In the genomic region with DNA sequence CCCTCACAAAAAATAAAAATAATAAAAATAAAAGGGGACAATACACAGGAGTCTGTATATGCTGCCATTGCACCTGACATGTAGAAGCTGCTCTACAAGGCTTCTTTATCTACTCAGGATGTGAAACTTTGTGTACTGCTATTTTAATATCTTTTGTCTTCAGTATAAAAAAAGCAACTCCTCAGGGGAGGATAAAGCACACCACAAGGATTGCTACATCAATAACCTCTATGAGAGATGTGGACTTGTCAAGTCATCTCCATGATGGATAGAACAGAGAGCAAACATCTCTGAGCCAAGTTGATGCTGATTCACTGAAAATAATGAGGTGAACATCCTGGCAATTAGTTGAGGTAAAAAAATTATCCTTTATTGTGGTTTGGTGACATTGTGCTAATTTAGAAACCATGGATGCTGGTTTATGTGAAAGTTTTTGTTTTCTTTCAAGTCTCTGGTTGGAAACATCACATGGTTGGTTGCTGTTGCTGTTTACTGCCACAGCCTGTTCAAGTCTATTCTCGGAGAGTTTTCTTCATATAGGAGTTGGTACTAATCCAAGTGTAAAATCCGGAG, we compare ENCODE assay signal across 32 cellular contexts. TPM values are rescaled to one million over a fixed set of nuclear protein-coding genes. Genes with fewer than 3 reads are reported as not detected.
DNase-seq lines count a peak whose midpoint lies in the region; ATAC-seq and TF ChIP-seq lines count a peak whose summit lies in the region.
"Had no signal": no experiment of that assay in that cellular context is flagged by ENCODE, and none has a peak within 500 bp of the region (broad histone marks: within the 10 kb centered on the region; RNA-seq: fewer than 3 reads in every experiment).

No MANE protein-coding gene starts in this region.

- H3K4me3 Mint-ChIP-seq in GM23338, result no peak overlapping the region
- H3K4me3 Mint-ChIP-seq in activated CD4-positive, alpha-beta T cell treated with anti-CD3 and anti-CD28 coated beads for 36 hours, result no peak overlapping the region
- H3K4me3 Mint-ChIP-seq: activated CD4-positive, alpha-beta memory T cell treated with anti-CD3 and anti-CD28 coated beads, Interleukin-2, amount 10 ng/mL, durations not matched to agents 7 days and 5 days; activated naive CD4-positive, alpha-beta T cell treated with anti-CD3 and anti-CD28 coated beads for 36 hours; endodermal cell; T-helper 17 cell had no signal

- DNase-seq in GM23338 (ENCODE audit: low spot score) (no peak), NB4 (ENCODE audit: low read depth) (peak; percentile 12), amniotic epithelial cell (ENCODE audit: low read depth) (peak; percentile 36), renal cortical epithelial cell (ENCODE audit: low read depth) (peak; percentile 10), upper lobe of right lung (no peak), CD1c-positive myeloid dendritic cell (ENCODE audit: extremely low spot score) (no peak)
- DNase-seq in activated CD4-positive, alpha-beta T cell treated with anti-CD3 and anti-CD28 coated beads for 36 hours, result no peak
- DNase-seq: activated CD4-positive, alpha-beta memory T cell treated with anti-CD3 and anti-CD28 coated beads, Interleukin-2, amount 10 ng/mL, durations not matched to agents 7 days and 5 days; activated CD4-positive, CD25-positive, alpha-beta regulatory T cell treated with anti-CD3 and anti-CD28 coated beads, Interleukin-2, amount 50 U/mL, for 72 hours; activated CD8-positive, alpha-beta memory T cell treated with anti-CD3 and anti-CD28 coated beads, Interleukin-2, amount 50 U/mL, for 4 hours; activated naive CD4-positive, alpha-beta T cell treated with anti-CD3 and anti-CD28 coated beads for 36 hours; brain microvascular endothelial cell; cerebellar nuclear complex; dermis blood vessel endothelial cell; endodermal cell; head of caudate nucleus; kidney; NCI-H1092; NCI-H1694 treated with DMSO at 0.1 percent for 48 hours; NCI-H2171; NCI-H510A treated with DMSO at 0.1 percent for 48 hours; right lobe of liver; stimulated activated CD4-positive, alpha-beta T cell treated with anti-CD3 and anti-CD28 coated beads, Interleukin-12 subunit alpha, Interleukin-12 subunit beta, amount 100 ng/mL, for 4 hours; stimulated activated CD4-positive, alpha-beta T cell treated with anti-CD3 and anti-CD28 coated beads, Interleukin-4, amount 100 ng/mL, for 1 hour; stomach; T-helper 17 cell had no signal

- POLR2A ChIA-PET in activated CD4-positive, alpha-beta T cell treated with anti-CD3 and anti-CD28 coated beads for 36 hours (lab: Charles Lee), result no interaction called here

- H3K27ac ChIP-seq in GM23338 (ENCODE audit: low read depth) (no peak overlapping the region), upper lobe of right lung (no peak overlapping the region)
- H3K27ac ChIP-seq: brain microvascular endothelial cell, C4-2B, HL-60, right lobe of liver, stomach, thyroid gland had no signal

- H3K4me3 ChIP-seq in GM23338, result no peak overlapping the region
- H3K4me3 ChIP-seq in NB4 (ENCODE audit: low read depth, low read length), result no peak overlapping the region
- H3K4me3 ChIP-seq in upper lobe of right lung, result no peak overlapping the region
- H3K4me3 ChIP-seq: right lobe of liver, stomach, thyroid gland had no signal

- H3K79me2 ChIP-seq in GM23338 (replicated peaks; ENCODE audit: insufficient read depth), result peaks cover 11% of the 10 kb centered on the region

- intact Hi-C loops in activated CD4-positive, alpha-beta T cell treated with anti-CD3 and anti-CD28 coated beads for 36 hours (cut with DNase I, micrococcal nuclease), result no loop called here
- intact Hi-C loops in upper lobe of right lung (cut with DNase I), result no loop called here

- no peaks in the 10 kb centered on the region; the same call in 1 of the 2 replicates for H3F3A ChIP-seq in GM23338 (replicated peaks; ENCODE audit: low read depth)

- TF ChIP-seq POLR2A in NB4 (IDR thresholded peaks at IDR 0.05; ENCODE audit: extremely low read depth, insufficient read length), result no peak

- peaks cover 36% of the 10 kb centered on the region for H3K4me1 ChIP-seq in GM23338 (ENCODE audit: insufficient read depth)
- H3K4me1 ChIP-seq in upper lobe of right lung, result peaks cover 13% of the 10 kb centered on the region

- peak overlapping the region; percentile 49; the same call in 1 of the 2 replicates for H3K4me2 ChIP-seq in GM23338

- no peak overlapping the region for H2AFZ ChIP-seq in GM23338

- peaks cover 59% of the 10 kb centered on the region for H3K4me1 Mint-ChIP-seq in GM23338
- H3K4me1 Mint-ChIP-seq in activated CD4-positive, alpha-beta T cell treated with anti-CD3 and anti-CD28 coated beads for 36 hours, result peaks cover 8% of the 10 kb centered on the region

- H4K20me1 ChIP-seq in GM23338 (replicated peaks; ENCODE audit: insufficient read depth), result no peaks in the 10 kb centered on the region

- H3K9me2 ChIP-seq in GM23338 (ENCODE audit: insufficient read depth), result no peaks in the 10 kb centered on the region

- H3K9me3 ChIP-seq in upper lobe of right lung, result no peaks in the 10 kb centered on the region
- H3K9me3 ChIP-seq: right lobe of liver, stomach, thyroid gland had no signal

- H3K27me3 ChIP-seq in GM23338 (ENCODE audit: insufficient read depth) (peaks cover 20% of the 10 kb centered on the region), upper lobe of right lung (peaks cover 72% of the 10 kb centered on the region)
- H3K27me3 ChIP-seq: thyroid gland had no signal

- H3K36me3 ChIP-seq in GM23338 (ENCODE audit: insufficient read depth) (no peaks in the 10 kb centered on the region), upper lobe of right lung (no peaks in the 10 kb centered on the region)
- H3K36me3 ChIP-seq: brain microvascular endothelial cell, right lobe of liver, stomach, thyroid gland had no signal

- peaks cover 18% of the 10 kb centered on the region for H3K27me3 Mint-ChIP-seq in GM23338 (ENCODE audit: insufficient read depth, low read depth, poor library complexity)
- peaks cover 53% of the 10 kb centered on the region for H3K27me3 Mint-ChIP-seq in activated CD4-positive, alpha-beta T cell treated with anti-CD3 and anti-CD28 coated beads for 36 hours

- no peak overlapping the region for H3K27ac Mint-ChIP-seq in GM23338
- no peak overlapping the region for H3K27ac Mint-ChIP-seq in activated CD4-positive, alpha-beta T cell treated with anti-CD3 and anti-CD28 coated beads for 36 hours
- H3K27ac Mint-ChIP-seq: activated CD4-positive, alpha-beta memory T cell treated with anti-CD3 and anti-CD28 coated beads, Interleukin-2, amount 10 ng/mL, durations not matched to agents 7 days and 5 days; activated naive CD4-positive, alpha-beta T cell treated with anti-CD3 and anti-CD28 coated beads for 36 hours; endodermal cell; T-helper 17 cell had no signal

- ATAC-seq in GM23338, result no peak
- no peak for ATAC-seq in activated CD4-positive, alpha-beta T cell treated with anti-CD3 and anti-CD28 coated beads for 36 hours
- no peak for ATAC-seq in upper lobe of right lung
- ATAC-seq: right lobe of liver, SK-N-SH treated with all-trans-retinoic acid at 6 μM for 48 hours, T-helper 17 cell had no signal

- CTCF ChIA-PET in activated CD4-positive, alpha-beta T cell treated with anti-CD3 and anti-CD28 coated beads for 36 hours (lab: Charles Lee), result no interaction called here

- no peaks in the 10 kb centered on the region for H3K9me3 Mint-ChIP-seq in GM23338
- no peaks in the 10 kb centered on the region for H3K9me3 Mint-ChIP-seq in activated CD4-positive, alpha-beta T cell treated with anti-CD3 and anti-CD28 coated beads for 36 hours (ENCODE audit: low read depth)
- H3K9me3 Mint-ChIP-seq: activated CD4-positive, alpha-beta memory T cell treated with anti-CD3 and anti-CD28 coated beads, Interleukin-2, amount 10 ng/mL, durations not matched to agents 7 days and 5 days; activated naive CD4-positive, alpha-beta T cell treated with anti-CD3 and anti-CD28 coated beads for 36 hours; endodermal cell had no signal

- no peaks in the 10 kb centered on the region for H3K36me3 Mint-ChIP-seq in GM23338 (ENCODE audit: low read depth)
- no peaks in the 10 kb centered on the region for H3K36me3 Mint-ChIP-seq in activated CD4-positive, alpha-beta T cell treated with anti-CD3 and anti-CD28 coated beads for 36 hours (ENCODE audit: low read depth)

- no peak for TF ChIP-seq CTCF in GM23338 (conservative IDR thresholded peaks at IDR 0.05; ENCODE audit: low read depth in 2 of 2)
- no peak for TF ChIP-seq CTCF in NB4 (IDR thresholded peaks at IDR 0.05; ENCODE audit: low read depth, low read length)
- TF ChIP-seq CTCF in upper lobe of right lung (IDR thresholded peaks at IDR 0.05), result no peak

TF ChIP-seq in GM23338, 12 proteins besides CTCF, POLR2A, EP300 and RAD21 (continues in another document):
- no peak for TF ChIP-seq ZNF331 (CRISPR knock-in tag; IDR thresholded peaks at IDR 0.05; ENCODE audit: low read depth)
- no peak for TF ChIP-seq CREB1 (CRISPR knock-in tag; IDR thresholded peaks at IDR 0.05; ENCODE audit: low read depth)
- TF ChIP-seq JUNB (IDR thresholded peaks at IDR 0.05; ENCODE audit: unreplicated experiment), result no peak
- no peak for TF ChIP-seq ZNF114 (CRISPR knock-in tag; IDR thresholded peaks at IDR 0.05)
- no peak for TF ChIP-seq POLR2AphosphoS5 (IDR thresholded peaks at IDR 0.05; ENCODE audit: low read depth)
- no peak for TF ChIP-seq STAT1 (IDR thresholded peaks at IDR 0.05; ENCODE audit: unreplicated experiment)

RNA-seq across cellular contexts. Expression of gene HECW1, which starts 1.6 kb away (rescaled TPM):
- 19.2 and 21.8 TPM in 2 replicates for total RNA-seq in GM23338 (2014; rRNA removed; shearing (Covaris generic))
- 6.1 and 11.0 TPM in 2 replicates for polyA plus RNA-seq in GM23338 (2016; fragmentation: Nextera tagmentation; extraction: Ambion mirVana)
- total RNA-seq in renal cortical epithelial cell (1.7 and 3.1 TPM in 2 replicates), upper lobe of right lung (1.6 TPM)
- not detected for total RNA-seq in activated CD4-positive, alpha-beta T cell treated with anti-CD3 and anti-CD28 coated beads for 36 hours
- total RNA-seq: activated CD4-positive, alpha-beta memory T cell treated with anti-CD3 and anti-CD28 coated beads, Interleukin-2, amount 10 ng/mL, durations not matched to agents 7 days and 5 days; activated naive CD4-positive, alpha-beta T cell treated with anti-CD3 and anti-CD28 coated beads for 36 hours; dermis blood vessel endothelial cell; G401; T-helper 17 cell had no signal
- polyA plus RNA-seq: liver had no signal

Comparison
In these comparisons a context has a peak if more than half of its experiments do, and no peak if none do; other contexts are left out.
1. DNase-seq: peak in NB4 (single experiment), amniotic epithelial cell (single experiment) and renal cortical epithelial cell (single experiment); none in GM23338 (single experiment), activated CD4-positive, alpha-beta T cell treated with anti-CD3 and anti-CD28 coated beads for 36 hours (single experiment), upper lobe of right lung (single experiment) and CD1c-positive myeloid dendritic cell (single experiment).